13 cellular contexts compared by ENCODE assay signal in the genomic region with DNA sequence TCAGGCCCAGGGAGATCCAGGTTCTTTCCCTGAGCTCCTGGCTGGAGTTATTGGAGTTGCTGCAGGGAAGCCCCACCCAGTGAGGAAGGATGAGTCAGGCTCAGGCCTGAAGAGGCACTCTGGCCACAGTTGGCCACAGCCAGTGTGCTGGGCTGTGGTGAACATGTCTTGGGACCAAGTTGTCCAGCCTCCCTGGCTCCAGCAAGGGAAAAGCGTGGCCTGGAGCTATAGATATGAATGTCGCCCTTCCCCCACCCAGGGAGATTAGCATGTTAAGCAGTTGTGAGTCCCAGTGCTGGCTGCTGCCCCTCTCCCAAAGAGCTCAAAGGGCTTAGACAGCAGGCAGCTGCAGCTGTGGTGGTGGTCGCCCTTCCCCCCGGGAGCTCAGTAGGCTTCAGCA.
"Had no signal": no experiment of that assay in that cellular context is flagged by ENCODE, and none has a peak within 500 bp of the region (broad histone marks: within the 10 kb centered on the region; RNA-seq: fewer than 3 reads in every experiment).

No MANE protein-coding gene starts in this region.

- H3K4me3 ChIP-seq: gastroesophageal sphincter, left lung, pancreas had no signal

- H3K9me3 ChIP-seq: pancreas had no signal

- H3K36me3 ChIP-seq: gastroesophageal sphincter, left lung, pancreas had no signal

- ATAC-seq: activated CD8-positive, alpha-beta T cell treated with anti-CD3 and anti-CD28 coated beads for 36 hours; activated T-cell treated with anti-CD3 and anti-CD28 coated beads, Interleukin-2, amount 50 U/mL, for 4 hours; gastroesophageal sphincter; left lung; naive thymus-derived CD8-positive, alpha-beta T cell; pancreas; sciatic nerve; stimulated activated naive CD8-positive, alpha-beta T cell treated with anti-CD3 and anti-CD28 coated beads, Interleukin-15, amount 100 ng/mL, for 72 hours; WTC11 had no signal

- H3K27ac ChIP-seq: epithelial cell of prostate, gastroesophageal sphincter, left lung, pancreas had no signal

- DNase-seq: activated CD4-positive, alpha-beta T cell treated with anti-CD3 and anti-CD28 coated beads for 48 hours; activated CD8-positive, alpha-beta T cell treated with anti-CD3 and anti-CD28 coated beads for 36 hours; activated effector memory CD4-positive, alpha-beta T cell treated with Interleukin-2 at 50 U/mL for 16 hours; activated T-cell treated with anti-CD3 and anti-CD28 coated beads, Interleukin-2, amount 50 U/mL, for 4 hours; effector CD8-positive, alpha-beta T cell; left lung; naive thymus-derived CD8-positive, alpha-beta T cell; stimulated activated naive CD8-positive, alpha-beta T cell treated with anti-CD3 and anti-CD28 coated beads, Interleukin-15, amount 100 ng/mL, for 72 hours had no signal

- H3K27me3 ChIP-seq: gastroesophageal sphincter, left lung, pancreas had no signal

- H3K4me1 ChIP-seq: gastroesophageal sphincter, left lung, pancreas had no signal
